ENCODE assay signal across 9 cellular contexts in the genomic region with DNA sequence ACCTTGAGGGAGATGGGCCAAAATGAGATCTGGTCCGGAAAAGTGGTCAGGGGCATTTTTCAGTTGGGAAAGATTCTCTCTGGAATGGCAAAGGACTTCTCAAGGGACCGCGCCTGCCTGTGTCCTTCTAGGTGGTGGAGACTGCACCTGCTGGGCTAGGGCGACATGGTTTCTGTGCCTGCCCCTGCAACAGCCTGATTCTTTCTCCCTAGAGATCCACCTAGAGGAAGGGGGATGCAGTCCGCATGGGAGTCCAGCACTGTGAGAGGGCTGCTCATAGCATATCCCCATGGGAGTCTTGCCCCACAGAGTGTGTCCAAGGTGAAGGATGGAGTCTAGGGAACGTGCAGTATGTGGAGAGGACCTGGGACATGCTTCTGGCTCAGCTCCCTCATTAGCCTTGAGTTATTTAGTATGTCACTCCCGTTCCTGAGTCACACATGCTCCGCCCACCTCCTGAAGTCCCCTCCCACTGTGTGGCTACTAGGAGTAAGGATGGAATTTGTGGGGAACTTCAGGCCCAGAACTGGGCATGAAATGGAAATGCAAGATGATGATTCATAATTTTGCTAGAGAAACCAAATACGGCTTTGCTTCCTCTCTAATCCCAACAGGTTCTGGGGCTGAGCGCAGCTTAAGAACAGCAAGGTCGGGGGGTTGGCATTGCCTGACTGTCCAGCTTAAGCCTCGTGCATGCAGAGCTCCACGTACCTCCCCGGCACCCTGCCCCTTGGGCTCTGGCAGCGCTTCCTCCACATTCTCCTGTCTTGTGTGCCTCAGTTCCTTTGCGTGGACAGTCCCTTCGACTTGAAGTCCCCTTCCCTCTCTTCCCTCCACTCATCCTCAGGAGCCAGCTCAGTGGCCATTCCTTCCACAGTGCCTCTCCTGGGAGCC.
A peak's percentile ranks its signal among the peaks of the same experiment; 100 is the strongest.
DNase-seq lines count a peak whose midpoint lies in the region; ATAC-seq, FAIRE-seq and TF ChIP-seq lines count a peak whose summit lies in the region.
"Had no signal": no experiment of that assay in that cellular context is flagged by ENCODE, and none has a peak within 500 bp of the region (broad histone marks: within the 10 kb centered on the region; RNA-seq: fewer than 3 reads in every experiment).

No MANE protein-coding gene starts in this region.

- no peaks in the 10 kb centered on the region for H3K36me3 Mint-ChIP-seq in nephron progenitor cell (ENCODE audit: low read depth)

- peaks cover 12% of the 10 kb centered on the region for H3K9me3 Mint-ChIP-seq in nephron progenitor cell

- TF ChIP-seq CTCF in epithelial cell of esophagus (IDR thresholded peaks at IDR 0.05; ENCODE audit: insufficient read depth, low read depth, low read length, missing control alignments), result no peak
- no peak for TF ChIP-seq CTCF in nephron progenitor cell (IDR thresholded peaks at IDR 0.05)
- TF ChIP-seq CTCF in D721Med (IDR thresholded peaks at IDR 0.05; ENCODE audit: insufficient read depth, missing control alignments), result no peak

- DNase-seq in AG20443 (ENCODE audit: low spot score) (peak; percentile 91), NCI-H526 (lab: John Stamatoyannopoulos, UW) (peak; percentile 60 to 83), epithelial cell of esophagus (ENCODE audit: low read depth) (peak; percentile 92), nephron progenitor cell (peak; percentile 54), NCI-H187 treated with DMSO at 0.1 percent for 48 hours (lab: John Stamatoyannopoulos, UW) (no peak), D721Med (ENCODE audit: insufficient read length, low spot score) (no peak)
- no peak for DNase-seq in effector CD4-positive, alpha-beta T cell
- DNase-seq: hippocampal formation had no signal

- no peak overlapping the region for H3K4me3 ChIP-seq in epithelial cell of esophagus (ENCODE audit: low read length)

- H3K4me3 Mint-ChIP-seq in nephron progenitor cell, result no peak overlapping the region

- H3K4me1 Mint-ChIP-seq in nephron progenitor cell, result peaks cover 50% of the 10 kb centered on the region

- ATAC-seq in GM19397 (IDR thresholded peaks at IDR 0.05; ENCODE audit: unreplicated experiment), result no peak

- FAIRE-seq in D721Med (lab: Jason Lieb, UNC), result no peak

- peaks cover 35% of the 10 kb centered on the region for H3K27me3 Mint-ChIP-seq in nephron progenitor cell (ENCODE audit: low read depth, poor library complexity)

- H3K27ac Mint-ChIP-seq in nephron progenitor cell, result no peak overlapping the region

Comparison
In these comparisons a context has a peak if more than half of its experiments do, and no peak if none do; other contexts are left out.
1. DNase-seq: peak in AG20443 (single experiment), NCI-H526 (2 of 2), epithelial cell of esophagus (single experiment) and nephron progenitor cell (single experiment); none in NCI-H187 treated with DMSO at 0.1 percent for 48 hours (single experiment), effector CD4-positive, alpha-beta T cell (single experiment) and D721Med (single experiment).